ENCODE assay signal across 9 cellular contexts in genomic region chr9:137087409-137087925, GRCh38. TPM values are rescaled to one million over a fixed set of nuclear protein-coding genes. Genes with fewer than 3 reads are reported as not detected.
DNase-seq lines count a peak whose midpoint lies in the region; ATAC-seq and TF ChIP-seq lines count a peak whose summit lies in the region.
"Had no signal": no experiment of that assay in that cellular context is flagged by ENCODE, and none has a peak within 500 bp of the region (broad histone marks: within the 10 kb centered on the region; RNA-seq: fewer than 3 reads in every experiment).

No MANE protein-coding gene starts in this region.

- peak overlapping the region; percentile 34 for H2BK5ac ChIP-seq in IMR-90 (ENCODE audit: low read depth, low read length, poor library complexity, severe bottlenecking)

- dilution Hi-C loops in IMR-90 (cut with HindIII; ENCODE audit: low sequenced_read_pairs, unreplicated experiment): no loop called here

- no peak overlapping the region for H2BK15ac ChIP-seq in IMR-90 (ENCODE audit: low read depth, low read length)

- H3K4me2 ChIP-seq in IMR-90 (ENCODE audit: low read depth, low read length): peak overlapping the region; percentile 78

- BruUV-seq in IMR-90 (replicated peaks; lab: Mats Ljungman, UMichigan): no TSS peak
- BruUV-seq in MCF 10A (replicated peaks; lab: Mats Ljungman, UMichigan): no TSS peak

- ATAC-seq in IMR-90 (ENCODE audit: low read depth) (no peak), HG03521 (IDR thresholded peaks at IDR 0.05; ENCODE audit: unreplicated experiment) (no peak)

- peak overlapping the region; percentile 62 for H3K27ac ChIP-seq in IMR-90 (ENCODE audit: insufficient read depth, low read length)
- H3K27ac ChIP-seq in mesodermal cell (ENCODE audit: low read depth, low read length, severe bottlenecking): peak overlapping the region; percentile 83

- peak overlapping the region; percentile 78 for H4K91ac ChIP-seq in IMR-90 (ENCODE audit: insufficient read depth, low read depth, low read length)

- H3K27me3 Mint-ChIP-seq in MCF 10A (ENCODE audit: insufficient read depth, unreplicated experiment): no peaks in the 10 kb centered on the region

- in situ Hi-C loops in IMR-90 (cut with MboI; ENCODE audit: low sequenced_read_pairs): no loop called here

- peak overlapping the region; percentile 70 for H3K4ac ChIP-seq in IMR-90 (ENCODE audit: low read depth, low read length)

- no peak overlapping the region; the same call in 1 of the 2 replicates for H4K5ac ChIP-seq in IMR-90 (ENCODE audit: low read depth, low read length)

- H3K79me1 ChIP-seq in IMR-90 (ENCODE audit: low read depth in 1 of 2, low read length in 2 of 2): peaks cover 31 to 34% of the 10 kb centered on the region in 2 experiments

- intact Hi-C loops in IMR-90 (cut with micrococcal nuclease): no loop called here
- intact Hi-C loops in MCF 10A (cut with micrococcal nuclease): no loop called here

- 3% methylated on average over 8 of the region's 22 CpGs; no CpG with 5 or more reads in 1 of the 2 experiments for WGBS in IMR-90 (ENCODE audit: extremely low coverage in 2 of 2, insufficient read length in 1 of 2), 2 experiments
- 4 to 11% methylated on average over 17 to 22 of the region's 22 CpGs for WGBS in mesodermal cell (ENCODE audit: insufficient coverage in 2 of 2), 2 experiments

- H3K36me3 ChIP-seq in GM06990 (ENCODE audit: control insufficient read depth, insufficient read depth, low read length) (peaks cover 5% of the 10 kb centered on the region), IMR-90 (ENCODE audit: control insufficient read depth, insufficient read depth, low read length) (peaks cover 13% of the 10 kb centered on the region; the same call in 1 of the 2 replicates), mesodermal cell (ENCODE audit: control insufficient read depth, insufficient read depth, low read length) (peaks cover 37% of the 10 kb centered on the region)

- no peaks in the 10 kb centered on the region for H3K9me3 Mint-ChIP-seq in MCF 10A (ENCODE audit: unreplicated experiment)

- peak overlapping the region; percentile 91; the same call in 1 of the 2 replicates for H2AK5ac ChIP-seq in IMR-90 (ENCODE audit: low read depth, low read length)

- no peaks in the 10 kb centered on the region for H4K20me1 ChIP-seq in IMR-90 (ENCODE audit: insufficient read depth, low read length)

- POLR2A ChIA-PET in IMR-90 (lab: Charles Lee; ENCODE audit: unreplicated experiment) (no interaction called here), MCF 10A (lab: Yijun Ruan, JAX) (interaction anchor here (0.7 to 2.9 kb wide), 20 partner anchors 10 to 979 kb away, joined by 3 to 22 read pairs (median 8); partner anchors contain the start of genes CYSRT1, DPP7, MRPL41 and NDOR1)

- peak overlapping the region; percentile 87 for H3K9ac ChIP-seq in IMR-90 (ENCODE audit: low read depth, low read length)

- no peak overlapping the region for H2BK20ac ChIP-seq in IMR-90 (ENCODE audit: low read depth, low read length)

- H3K9me3 ChIP-seq in IMR-90 (ENCODE audit: control insufficient read depth, insufficient read depth, low read length): no peaks in the 10 kb centered on the region
- H3K9me3 ChIP-seq in mesodermal cell (ENCODE audit: control insufficient read depth, low read length): no peaks in the 10 kb centered on the region

- peak overlapping the region; percentile 85 for H3K23ac ChIP-seq in IMR-90 (ENCODE audit: low read depth, low read length)

- H3K4me1 Mint-ChIP-seq in MCF 10A (ENCODE audit: insufficient read depth, unreplicated experiment): peaks cover 40% of the 10 kb centered on the region

- CTCF ChIA-PET in IMR-90 (lab: Yijun Ruan, JAX): no interaction called here
- CTCF ChIA-PET in MCF 10A (lab: Yijun Ruan, JAX): interaction anchor here (0.9 to 3.3 kb wide), 7 partner anchors 22 to 296 kb away, joined by 3 to 13 read pairs (median 5); partner anchors contain the start of gene TMEM141

- H2AK9ac ChIP-seq in IMR-90 (replicated peaks; ENCODE audit: low read depth, low read length, poor library complexity): peak overlapping the region; percentile 88

- no peak overlapping the region for H3K18ac ChIP-seq in IMR-90 (ENCODE audit: low read depth, low read length)

- peaks cover 6% of the 10 kb centered on the region for H3K9me1 ChIP-seq in IMR-90 (ENCODE audit: insufficient read depth, low read length)

- peak overlapping the region; percentile 67; the same call in 1 of the 2 replicates for H3K56ac ChIP-seq in IMR-90 (ENCODE audit: extremely low read depth, insufficient read depth, low read length)

- no peak overlapping the region for H2BK120ac ChIP-seq in IMR-90 (ENCODE audit: low read depth, low read length)

- no peak for TF ChIP-seq RAD21 in IMR-90 (IDR thresholded peaks at IDR 0.05; ENCODE audit: low read length)

- peaks cover 15% of the 10 kb centered on the region for H3K4me1 ChIP-seq in IMR-90 (ENCODE audit: control insufficient read depth, insufficient read depth, low read length)
- H3K4me1 ChIP-seq in mesodermal cell (ENCODE audit: control insufficient read depth, insufficient read depth, low read length, poor library complexity, severe bottlenecking): peaks cover 19% of the 10 kb centered on the region

- peak overlapping the region; percentile 42 for H3K27ac Mint-ChIP-seq in MCF 10A (ENCODE audit: low read depth, unreplicated experiment)

- peaks cover 34% of the 10 kb centered on the region for H3K36me3 Mint-ChIP-seq in MCF 10A (ENCODE audit: insufficient read depth, unreplicated experiment)

- H2AFZ ChIP-seq in IMR-90 (replicated peaks; ENCODE audit: low read length, poor library complexity): peak overlapping the region; percentile 90

- peak overlapping the region; percentile 77 for H3K14ac ChIP-seq in IMR-90 (replicated peaks; ENCODE audit: low read depth, low read length)

- H3K27me3 ChIP-seq in GM06990 (replicated peaks; ENCODE audit: control insufficient read depth, insufficient read depth, low read length) (no peaks in the 10 kb centered on the region), IMR-90 (ENCODE audit: control insufficient read depth, insufficient read depth, low read length) (no peaks in the 10 kb centered on the region)

- peak overlapping the region; percentile 81 for H3K4me3 ChIP-seq in GM06990 (replicated peaks; ENCODE audit: low read depth, low read length)
- peak overlapping the region; percentile 61 for H3K4me3 ChIP-seq in IMR-90 (ENCODE audit: insufficient read depth, low read depth, low read length)
- peak overlapping the region; percentile 76 for H3K4me3 ChIP-seq in mesodermal cell (ENCODE audit: extremely low read depth, insufficient read depth, low read length, poor library complexity, severe bottlenecking)

- TF ChIP-seq POLR2A in IMR-90 (IDR thresholded peaks at IDR 0.05; ENCODE audit: low read depth, low read length): no peak

- no peak for DNase-seq in GM06990 (ENCODE audit: extremely low read depth, insufficient read length)
- no peak for DNase-seq in IMR-90
- DNase-seq in MCF 10A (ENCODE audit: unreplicated experiment): no peak
- no peak for DNase-seq in middle frontal gyrus (ENCODE audit: extremely low spot score, low spot score)
- DNase-seq in NCI-H774 (lab: John Stamatoyannopoulos, UW): no peak
- no peak for DNase-seq in Ammon's horn (ENCODE audit: low spot score)

- no peak for TF ChIP-seq CTCF in GM06990 (IDR thresholded peaks at IDR 0.05; ENCODE audit: insufficient read depth, low read length, poor library complexity, severe bottlenecking)
- TF ChIP-seq CTCF in IMR-90 (conservative IDR thresholded peaks at IDR 0.05; ENCODE audit: low read depth, low read length): no peak
- no peak for TF ChIP-seq CTCF in MCF 10A (IDR thresholded peaks at IDR 0.05; ENCODE audit: unreplicated experiment)

- H4K8ac ChIP-seq in IMR-90 (ENCODE audit: low read depth in 2 of 2, low read length in 2 of 2): peak overlapping the region; percentile 85 to 93; a peak in 3 of 4 replicates

- peak overlapping the region; percentile 90 for H3K4me3 Mint-ChIP-seq in MCF 10A (ENCODE audit: unreplicated experiment)

TF ChIP-seq in IMR-90, 13 proteins besides CTCF, POLR2A, EP300 and RAD21 (continues in another document):
- TF ChIP-seq BHLHE40 (IDR thresholded peaks at IDR 0.05; ENCODE audit: low read depth, low read length) (no peak), FOS (IDR thresholded peaks at IDR 0.05; ENCODE audit: low read depth, low read length) (no peak)

RNA-seq across cellular contexts. Expression of gene MAN1B1, which starts 0.7 kb away (rescaled TPM):
- total RNA-seq in IMR-90 (2012; rRNA removed): 25.0 and 28.7 TPM in 2 replicates
- 49.8 and 55.1 TPM in 2 replicates for polyA plus RNA-seq in IMR-90 (2012; rRNA removed)
- polyA plus RNA-seq in IMR-90 (2012; cell fraction: cytosol; rRNA removed): 54.5 and 68.5 TPM in 2 replicates
- 89.2 and 183 TPM in 2 replicates for polyA plus RNA-seq in IMR-90 (2012; cell fraction: nucleus; rRNA removed; ENCODE audit: low replicate concordance)
- total RNA-seq in MCF 10A (2022): 46.5 and 49.1 TPM in 2 replicates
- polyA plus RNA-seq in mesodermal cell (2013, experiment 1 of 2): 55.1 TPM
- polyA plus RNA-seq in mesodermal cell (2013, experiment 2 of 2): 46.1 TPM

RNA-seq across cellular contexts. Expression of gene UAP1L1, which starts 10.2 kb away (rescaled TPM):
- total RNA-seq in IMR-90 (2012; rRNA removed): 2.3 and 2.5 TPM in 2 replicates
- 8.7 and 9.8 TPM in 2 replicates for polyA plus RNA-seq in IMR-90 (2012; rRNA removed)
- 4.2 and 5.1 TPM in 2 replicates for polyA plus RNA-seq in IMR-90 (2012; cell fraction: cytosol; rRNA removed)
- 45.6 and 69.6 TPM in 2 replicates for polyA plus RNA-seq in IMR-90 (2012; cell fraction: nucleus; rRNA removed; ENCODE audit: low replicate concordance)
- total RNA-seq in MCF 10A (2022): 1.0 and 3.7 TPM in 2 replicates
- polyA plus RNA-seq in mesodermal cell (2013, experiment 1 of 2): 5.8 TPM
- polyA plus RNA-seq in mesodermal cell (2013, experiment 2 of 2): 5.2 TPM

RNA-seq across cellular contexts. Expression of gene SAPCD2, which starts 17.1 kb away (rescaled TPM):
- total RNA-seq in IMR-90 (2012; rRNA removed) (3.3 and 3.4 TPM in 2 replicates), MCF 10A (2022) (5.7 and 15.7 TPM in 2 replicates)
- 4.9 and 6.4 TPM in 2 replicates for polyA plus RNA-seq in IMR-90 (2012; rRNA removed)
- 3.1 and 4.5 TPM in 2 replicates for polyA plus RNA-seq in IMR-90 (2012; cell fraction: cytosol; rRNA removed)
- polyA plus RNA-seq in IMR-90 (2012; cell fraction: nucleus; rRNA removed; ENCODE audit: low replicate concordance): 3.0 and 9.5 TPM in 2 replicates
- polyA plus RNA-seq in mesodermal cell (2013, experiment 1 of 2): 9.4 TPM
- 11.6 TPM for polyA plus RNA-seq in mesodermal cell (2013, experiment 2 of 2)

RNA-seq across cellular contexts. Expression of gene DPP7, which starts 27.1 kb away (rescaled TPM):
- total RNA-seq in IMR-90 (2012; rRNA removed) (14.2 and 14.9 TPM in 2 replicates), MCF 10A (2022) (139 and 157 TPM in 2 replicates)
- polyA plus RNA-seq in IMR-90 (2012; rRNA removed): 76.4 and 88.2 TPM in 2 replicates
- polyA plus RNA-seq in IMR-90 (2012; cell fraction: cytosol; rRNA removed): 66.6 and 114 TPM in 2 replicates
- polyA plus RNA-seq in IMR-90 (2012; cell fraction: nucleus; rRNA removed; ENCODE audit: low replicate concordance): 336 and 1,029 TPM in 2 replicates
- 39.7 TPM for polyA plus RNA-seq in mesodermal cell (2013, experiment 1 of 2)
- polyA plus RNA-seq in mesodermal cell (2013, experiment 2 of 2): 31.8 TPM

RNA-seq across cellular contexts. Expression of gene ENTPD2, which starts 33.6 kb away (rescaled TPM):
- total RNA-seq in IMR-90 (2012; rRNA removed) (not detected in 2 replicates), MCF 10A (2022) (13.4 and 31.5 TPM in 2 replicates)
- not detected in 2 replicates for polyA plus RNA-seq in IMR-90 (2012; rRNA removed)
- polyA plus RNA-seq in IMR-90 (2012; cell fraction: cytosol; rRNA removed): not detected in 2 replicates
- 0.09 TPM in 1 of 2 replicates, not detected in the other for polyA plus RNA-seq in IMR-90 (2012; cell fraction: nucleus; rRNA removed; ENCODE audit: low replicate concordance)
- polyA plus RNA-seq in mesodermal cell (2013, experiment 1 of 2): 0.44 TPM
- polyA plus RNA-seq in mesodermal cell (2013, experiment 2 of 2): not detected
- total RNA-seq: SK-MEL-5 had no signal
